21 cellular contexts compared by ENCODE assay signal in the genomic region with DNA sequence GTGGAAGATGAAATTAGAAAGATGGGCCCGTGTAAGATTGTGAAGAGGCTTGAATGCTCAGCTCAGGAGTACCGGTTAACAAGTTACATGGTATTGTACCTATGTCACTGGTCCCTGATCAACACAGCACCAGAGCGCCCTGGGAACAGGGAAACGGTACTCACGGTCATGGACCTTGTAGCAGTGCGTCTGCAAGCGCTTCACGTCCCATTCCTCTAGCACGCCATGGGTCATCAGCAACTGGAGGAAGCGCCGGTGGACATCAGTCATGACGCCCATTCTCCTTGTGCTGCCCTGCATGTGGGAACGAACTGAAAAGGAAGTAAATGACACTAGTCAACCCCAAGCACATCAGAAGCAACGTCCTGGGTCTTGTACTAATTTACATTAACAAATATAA. TPM values are rescaled to one million over a fixed set of nuclear protein-coding genes. Genes with fewer than 3 reads are reported as not detected.
A peak's percentile ranks its signal among the peaks of the same experiment; 100 is the strongest.
DNase-seq lines count a peak whose midpoint lies in the region; ATAC-seq and TF ChIP-seq lines count a peak whose summit lies in the region.
"Had no signal": no experiment of that assay in that cellular context is flagged by ENCODE, and none has a peak within 500 bp of the region (broad histone marks: within the 10 kb centered on the region; RNA-seq: fewer than 3 reads in every experiment).

No MANE protein-coding gene starts in this region.

- peak overlapping the region; percentile 90 for H3K14ac ChIP-seq in IMR-90 (replicated peaks; ENCODE audit: low read depth, low read length)

- peak overlapping the region; percentile 71; the same call in 1 of the 2 replicates for H3K23ac ChIP-seq in IMR-90 (ENCODE audit: low read depth, low read length)

- no peak overlapping the region for H3K4me3 ChIP-seq in IMR-90 (ENCODE audit: insufficient read depth, low read depth, low read length)
- no peak overlapping the region for H3K4me3 ChIP-seq in lower lobe of right lung
- no peak overlapping the region for H3K4me3 ChIP-seq in stomach
- H3K4me3 ChIP-seq in ascending aorta: no peak overlapping the region
- H3K4me3 ChIP-seq: BLaER1 treated with 17β-estradiol and CSF1 and Interleukin-3, amounts not matched to agents 10 nM and 100 nM; cardiac muscle cell had no signal

- peak overlapping the region; percentile 32 to 82; a peak in 3 of 4 replicates for H4K8ac ChIP-seq in IMR-90 (ENCODE audit: low read depth in 2 of 2, low read length in 2 of 2)

- peak overlapping the region; percentile 89 for H4K91ac ChIP-seq in IMR-90 (ENCODE audit: insufficient read depth, low read depth, low read length)

- H3K4me1 Mint-ChIP-seq in activated T-helper 17 cell treated with anti-CD3 and anti-CD28 coated beads, Interleukin-2, amount 50 U/mL, for 72 hours: peaks cover 47% of the 10 kb centered on the region

- no peak for ATAC-seq in IMR-90 (ENCODE audit: low read depth)
- ATAC-seq in activated T-helper 17 cell treated with anti-CD3 and anti-CD28 coated beads, Interleukin-2, amount 50 U/mL, for 72 hours (replicated peaks): no peak
- ATAC-seq in lower lobe of right lung: no peak
- ATAC-seq in left colon: no peak

- H2AFZ ChIP-seq in IMR-90 (replicated peaks; ENCODE audit: low read length, poor library complexity): no peak overlapping the region

- H3K18ac ChIP-seq in IMR-90 (ENCODE audit: low read depth, low read length): peak overlapping the region; percentile 76

- H3K9me3 ChIP-seq in IMR-90 (ENCODE audit: control insufficient read depth, insufficient read depth, low read length): no peaks in the 10 kb centered on the region
- H3K9me3 ChIP-seq in lower lobe of right lung: no peaks in the 10 kb centered on the region
- no peaks in the 10 kb centered on the region for H3K9me3 ChIP-seq in stomach
- no peaks in the 10 kb centered on the region for H3K9me3 ChIP-seq in ascending aorta
- H3K9me3 ChIP-seq: BLaER1 treated with 17β-estradiol and CSF1 and Interleukin-3, amounts not matched to agents 10 nM and 100 nM had no signal

- TF ChIP-seq CTCF in IMR-90 (conservative IDR thresholded peaks at IDR 0.05; ENCODE audit: low read depth, low read length) (no peak), lower lobe of right lung (IDR thresholded peaks at IDR 0.05) (no peak), stomach (IDR thresholded peaks at IDR 0.05) (no peak), ascending aorta (IDR thresholded peaks at IDR 0.05) (no peak)

- H3K27me3 Mint-ChIP-seq in activated T-helper 17 cell treated with anti-CD3 and anti-CD28 coated beads, Interleukin-2, amount 50 U/mL, for 72 hours: no peaks in the 10 kb centered on the region
- H3K27me3 Mint-ChIP-seq: IgD-negative memory B cell, memory B cell, naive B cell had no signal

- peak overlapping the region; percentile 87 for H2BK20ac ChIP-seq in IMR-90 (ENCODE audit: low read depth, low read length)

- no TSS peak for BruUV-seq in IMR-90 (replicated peaks; lab: Mats Ljungman, UMichigan)

- no peak overlapping the region for H3K4me2 ChIP-seq in IMR-90 (ENCODE audit: low read depth, low read length)
- H3K4me2 ChIP-seq: BLaER1 treated with 17β-estradiol and CSF1 and Interleukin-3, amounts not matched to agents 10 nM and 100 nM had no signal

- peaks cover 49 to 66% of the 10 kb centered on the region in 2 experiments for H3K79me1 ChIP-seq in IMR-90 (ENCODE audit: low read depth in 1 of 2, low read length in 2 of 2)

- no peaks in the 10 kb centered on the region for H4K20me1 ChIP-seq in IMR-90 (ENCODE audit: insufficient read depth, low read length)

- 93% methylated on average over 5 of the region's 14 CpGs; no CpG with 5 or more reads in 1 of the 2 experiments for WGBS in IMR-90 (ENCODE audit: extremely low coverage in 2 of 2, insufficient read length in 1 of 2), 2 experiments
- 91 to 95% (median 93%) methylated on average over 14 of the region's 14 CpGs for WGBS in stomach, 5 donors

- H3K36me3 Mint-ChIP-seq in activated T-helper 17 cell treated with anti-CD3 and anti-CD28 coated beads, Interleukin-2, amount 50 U/mL, for 72 hours (ENCODE audit: low read depth): peaks cover 72% of the 10 kb centered on the region

- H2BK5ac ChIP-seq in IMR-90 (ENCODE audit: low read depth, low read length, poor library complexity, severe bottlenecking): peak overlapping the region; percentile 93

- TF ChIP-seq RAD21 in IMR-90 (IDR thresholded peaks at IDR 0.05; ENCODE audit: low read length): no peak

- dilution Hi-C loops in IMR-90 (cut with HindIII; ENCODE audit: low sequenced_read_pairs, unreplicated experiment): no loop called here

- peak overlapping the region; percentile 97; the same call in 2 of the 3 replicates for H2BK15ac ChIP-seq in IMR-90 (ENCODE audit: low read depth, low read length)

- TF ChIP-seq POLR2A in IMR-90 (IDR thresholded peaks at IDR 0.05; ENCODE audit: low read depth, low read length) (no peak), stomach (IDR thresholded peaks at IDR 0.05) (no peak)

- DNase-seq in IMR-90 (no peak), lower lobe of right lung (no peak), stomach (no peak), left colon (no peak), cerebellum (ENCODE audit: low spot score) (no peak), ascending aorta (ENCODE audit: low spot score in 2 of 2) (no peak)
- DNase-seq: activated CD4-positive, alpha-beta T cell treated with anti-CD3 and anti-CD28 coated beads, Interleukin-2, amount 50 U/mL, for 1 hour; activated effector memory CD4-positive, alpha-beta T cell treated with anti-CD3 and anti-CD28 coated beads, Interleukin-2, amount 50 U/mL, for 16 hours; amygdala; COR-L47; GDM1; naive B cell; NCI-H1092 treated with DMSO at 0.1 percent for 48 hours; NCI-H187 treated with DMSO at 0.1 percent for 48 hours; NCI-H69 had no signal

- H3K4ac ChIP-seq in IMR-90 (ENCODE audit: low read depth, low read length): peak overlapping the region; percentile 79

- H3K27me3 ChIP-seq in IMR-90 (ENCODE audit: control insufficient read depth, insufficient read depth, low read length) (no peaks in the 10 kb centered on the region), lower lobe of right lung (ENCODE audit: low read depth) (no peaks in the 10 kb centered on the region), stomach (no peaks in the 10 kb centered on the region), ascending aorta (no peaks in the 10 kb centered on the region)
- H3K27me3 ChIP-seq: BLaER1 treated with 17β-estradiol and CSF1 and Interleukin-3, amounts not matched to agents 10 nM and 100 nM; cardiac muscle cell had no signal

- in situ Hi-C loops in IMR-90 (cut with MboI; ENCODE audit: low sequenced_read_pairs): no loop called here

- POLR2A ChIA-PET in IMR-90 (lab: Charles Lee; ENCODE audit: unreplicated experiment): interaction anchor here (0.8 kb wide), 1 partner anchor 15 kb away, joined by 3 read pairs; no protein-coding TSS in a partner anchor

- H3K9ac ChIP-seq in IMR-90 (ENCODE audit: low read depth, low read length): no peak overlapping the region

- H3K9me3 Mint-ChIP-seq in activated T-helper 17 cell treated with anti-CD3 and anti-CD28 coated beads, Interleukin-2, amount 50 U/mL, for 72 hours: no peaks in the 10 kb centered on the region
- H3K9me3 Mint-ChIP-seq: IgD-negative memory B cell; memory B cell; naive B cell; T-helper 1 cell treated with Interleukin-12 subunit alpha and Interleukin-12 subunit beta and Interleukin-4 antibody, amounts not matched to agents 30 μg/mL and 1 μg/mL, for 36 hours had no signal

- H3K56ac ChIP-seq in IMR-90 (ENCODE audit: extremely low read depth, insufficient read depth, low read length): peak overlapping the region; percentile 24; the same call in 1 of the 2 replicates

- peak overlapping the region; percentile 78 for H4K5ac ChIP-seq in IMR-90 (ENCODE audit: low read depth, low read length)

- peak overlapping the region; percentile 80 for H2BK120ac ChIP-seq in IMR-90 (ENCODE audit: low read depth, low read length)

- H2AK9ac ChIP-seq in IMR-90 (replicated peaks; ENCODE audit: low read depth, low read length, poor library complexity): no peak overlapping the region

- no peak for TF ChIP-seq EP300 in stomach (IDR thresholded peaks at IDR 0.05)

- peak overlapping the region; percentile 79 for H3K27ac Mint-ChIP-seq in activated T-helper 17 cell treated with anti-CD3 and anti-CD28 coated beads, Interleukin-2, amount 50 U/mL, for 72 hours
- H3K27ac Mint-ChIP-seq: IgD-negative memory B cell, memory B cell had no signal

- H3K4me1 ChIP-seq in IMR-90 (ENCODE audit: control insufficient read depth, insufficient read depth, low read length) (peaks cover 30% of the 10 kb centered on the region), lower lobe of right lung (peaks cover 45% of the 10 kb centered on the region), stomach (peaks cover 9 to 84% (median 45%) of the 10 kb centered on the region in 4 donors), ascending aorta (peaks cover 0 to 11% of the 10 kb centered on the region in 2 donors)

- CTCF ChIA-PET in IMR-90 (lab: Yijun Ruan, JAX): interaction anchor here (0.6 to 1.1 kb wide), 3 partner anchors 23 to 89 kb away, joined by 3 to 4 read pairs (median 3); no protein-coding TSS in a partner anchor

- H3K4me3 Mint-ChIP-seq in activated T-helper 17 cell treated with anti-CD3 and anti-CD28 coated beads, Interleukin-2, amount 50 U/mL, for 72 hours: no peak overlapping the region
- H3K4me3 Mint-ChIP-seq: IgD-negative memory B cell; memory B cell; T-helper 1 cell treated with Interleukin-12 subunit alpha and Interleukin-12 subunit beta and Interleukin-4 antibody, amounts not matched to agents 30 μg/mL and 1 μg/mL, for 36 hours had no signal

- peaks cover 29% of the 10 kb centered on the region for H3K9me1 ChIP-seq in IMR-90 (ENCODE audit: insufficient read depth, low read length)

- H3K27ac ChIP-seq in IMR-90 (ENCODE audit: insufficient read depth, low read length) (peak overlapping the region; percentile 58), lower lobe of right lung (peak overlapping the region; percentile 68), stomach (peak overlapping the region in 4 of 5 donors; percentile 73 to 84 (median 80)), ascending aorta (no peak overlapping the region)
- H3K27ac ChIP-seq: BLaER1 treated with 17β-estradiol and CSF1 and Interleukin-3, amounts not matched to agents 10 nM and 100 nM; cardiac muscle cell had no signal

- H2AK5ac ChIP-seq in IMR-90 (ENCODE audit: low read depth, low read length): peak overlapping the region; percentile 97

- intact Hi-C loops in IMR-90 (cut with micrococcal nuclease): no loop called here
- intact Hi-C loops in lower lobe of right lung (cut with DNase I): no loop called here
- intact Hi-C loops in stomach (cut with DNase I; ENCODE audit: low total_unique reads): no loop called here
- intact Hi-C loops in left colon (cut with DNase I, micrococcal nuclease): no loop called here
- intact Hi-C loops in ascending aorta (cut with DNase I): no loop called here

- H3K36me3 ChIP-seq in IMR-90 (ENCODE audit: control insufficient read depth, insufficient read depth, low read length): peaks cover 12% of the 10 kb centered on the region
- H3K36me3 ChIP-seq in lower lobe of right lung: peaks cover 25% of the 10 kb centered on the region
- H3K36me3 ChIP-seq in stomach: peaks cover 6 to 30% (median 25%) of the 10 kb centered on the region in 4 donors
- H3K36me3 ChIP-seq in ascending aorta: peaks cover 0 to 29% of the 10 kb centered on the region in 2 donors
- H3K36me3 ChIP-seq: cardiac muscle cell had no signal

RNA-seq across cellular contexts. Expression of a gene that starts 11.3 kb away (rescaled TPM):
- total RNA-seq in IMR-90 (2012; rRNA removed): 120 and 130 TPM in 2 replicates
- polyA plus RNA-seq in IMR-90 (2012; rRNA removed): 47.5 and 48.0 TPM in 2 replicates
- polyA plus RNA-seq in IMR-90 (2012; cell fraction: cytosol; rRNA removed): 36.6 and 48.8 TPM in 2 replicates
- polyA plus RNA-seq in IMR-90 (2012; cell fraction: nucleus; rRNA removed; ENCODE audit: low replicate concordance): 13.4 and 21.5 TPM in 2 replicates
- 10 to 100 TPM; 59.6 to 99.8 TPM for total RNA-seq in activated T-helper 17 cell treated with anti-CD3 and anti-CD28 coated beads, Interleukin-2, amount 50 U/mL, for 72 hours
- total RNA-seq in lower lobe of right lung: 53.0 TPM
- total RNA-seq in stomach: 100 to 1,000 TPM in 1 of 5 donors, 10 to 100 TPM in 3, 1 to 10 TPM in 1; 9.3 to 120 (median 24.1) TPM
- 10 to 100 TPM; 53.5 to 67.0 (median 66.0) TPM for polyA plus RNA-seq in stomach
- total RNA-seq in left colon: 10 to 100 TPM; 44.4 to 44.7 TPM
- total RNA-seq in cerebellum: 27.0 TPM
- total RNA-seq in ascending aorta: 6.8 TPM

RNA-seq across cellular contexts. Expression of a gene that starts 53.9 kb away (rescaled TPM):
- total RNA-seq in IMR-90 (2012; rRNA removed) (3.2 and 3.6 TPM in 2 replicates), lower lobe of right lung (8.6 TPM), stomach (10 to 100 TPM in 1 of 5 donors, 1 to 10 TPM in 4; 1.4 to 58.3 (median 3.1) TPM), left colon (1 to 10 TPM; 8.8 to 9.6 TPM), cerebellum (2.9 TPM), ascending aorta (55.5 TPM)
- polyA plus RNA-seq in IMR-90 (2012; rRNA removed) (3.8 and 4.3 TPM in 2 replicates), stomach (1 to 10 TPM; 2.7 to 3.5 (median 2.7) TPM)
- 2.5 and 3.1 TPM in 2 replicates for polyA plus RNA-seq in IMR-90 (2012; cell fraction: cytosol; rRNA removed)
- 8.7 and 13.5 TPM in 2 replicates for polyA plus RNA-seq in IMR-90 (2012; cell fraction: nucleus; rRNA removed; ENCODE audit: low replicate concordance)
- 1 to 10 TPM; 7.7 to 9.1 TPM for total RNA-seq in activated T-helper 17 cell treated with anti-CD3 and anti-CD28 coated beads, Interleukin-2, amount 50 U/mL, for 72 hours

RNA-seq across cellular contexts. Expression of a gene that starts 56.5 kb away (rescaled TPM):
- total RNA-seq in IMR-90 (2012; rRNA removed) (6.3 and 8.3 TPM in 2 replicates), lower lobe of right lung (143 TPM), stomach (100 to 1,000 TPM in 2 of 5 donors, 10 to 100 TPM in 3; 23.9 to 120 (median 55.2) TPM), left colon (100 to 1,000 TPM; 118 to 140 TPM), cerebellum (3.6 TPM), ascending aorta (88.7 TPM)
- polyA plus RNA-seq in IMR-90 (2012; rRNA removed) (18.7 and 21.5 TPM in 2 replicates), stomach (10 to 100 TPM; 17.4 to 55.8 (median 18.9) TPM)
- 10.3 and 18.0 TPM in 2 replicates for polyA plus RNA-seq in IMR-90 (2012; cell fraction: cytosol; rRNA removed)
- 32.7 and 42.5 TPM in 2 replicates for polyA plus RNA-seq in IMR-90 (2012; cell fraction: nucleus; rRNA removed; ENCODE audit: low replicate concordance)
- 100 to 1,000 TPM; 163 to 216 TPM for total RNA-seq in activated T-helper 17 cell treated with anti-CD3 and anti-CD28 coated beads, Interleukin-2, amount 50 U/mL, for 72 hours

Comparison
In these comparisons a context has a peak if more than half of its experiments do, and no peak if none do; other contexts are left out.
1. H3K27ac ChIP-seq: peak in IMR-90 (single experiment), lower lobe of right lung (single experiment) and stomach (4 of 5); none in ascending aorta (0 of 2).